In the genomic region with DNA sequence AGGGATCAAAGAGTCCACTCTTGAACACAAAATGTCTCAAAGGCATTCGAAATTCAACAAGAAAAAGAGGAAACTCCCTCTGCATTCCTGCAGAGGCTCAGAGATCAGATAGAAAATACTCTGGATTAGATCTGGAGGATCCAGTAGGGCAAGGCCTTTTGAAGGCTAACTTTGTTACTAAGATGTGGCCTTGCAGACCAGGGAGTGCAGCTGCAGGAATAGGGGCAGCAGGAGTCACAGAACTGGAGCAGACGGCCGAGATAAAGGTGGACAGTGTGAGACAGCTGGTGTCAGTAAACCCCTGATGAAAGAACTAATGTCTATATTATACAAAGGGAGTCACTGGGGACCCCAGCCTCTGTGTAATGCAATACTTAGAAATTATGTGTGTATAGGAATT, we compare ENCODE assay signal across 6 cellular contexts.
"Had no signal": no experiment of that assay in that cellular context is flagged by ENCODE, and none has a peak within 500 bp of the region (broad histone marks: within the 10 kb centered on the region; RNA-seq: fewer than 3 reads in every experiment).

No MANE protein-coding gene starts in this region.

- H3K27ac ChIP-seq: HL-60 had no signal

- H3K4me3 ChIP-seq: GM23338 had no signal

- H3K4me3 Mint-ChIP-seq: GM23338, H9, IgD-negative memory B cell had no signal

- H3K36me3 Mint-ChIP-seq: IgD-negative memory B cell had no signal

- H3K4me1 Mint-ChIP-seq: GM23338, H9 had no signal

- H3K27ac Mint-ChIP-seq: GM23338, H9, IgD-negative memory B cell had no signal

- ATAC-seq: GM23338, HepG2 had no signal

- H3K4me2 ChIP-seq: GM23338 had no signal

- H2AFZ ChIP-seq: GM23338 had no signal

- H3K27me3 Mint-ChIP-seq: IgD-negative memory B cell had no signal

- DNase-seq: H9, HCEC 1CT had no signal
